26 cellular contexts compared by ENCODE assay signal in genomic region chr2:37379881-37380296, GRCh38. TPM values are rescaled to one million over a fixed set of nuclear protein-coding genes. Genes with fewer than 3 reads are reported as not detected.
DNase-seq lines count a peak whose midpoint lies in the region; TF ChIP-seq lines count a peak whose summit lies in the region.
"Had no signal": no experiment of that assay in that cellular context is flagged by ENCODE, and none has a peak within 500 bp of the region (broad histone marks: within the 10 kb centered on the region; RNA-seq: fewer than 3 reads in every experiment).

No MANE protein-coding gene starts in this region.

- no peak for TF ChIP-seq POLR2A in adrenal gland (IDR thresholded peaks at IDR 0.05)
- no peak for TF ChIP-seq POLR2A in breast epithelium (IDR thresholded peaks at IDR 0.05)

- H3K9me3 ChIP-seq in adrenal gland (replicated peaks in 1 of 3) (no peaks in the 10 kb centered on the region), breast epithelium (no peaks in the 10 kb centered on the region)
- H3K9me3 ChIP-seq: esophagus squamous epithelium, gastroesophageal sphincter, spleen had no signal

- peaks cover 0 to 7% of the 10 kb centered on the region in 2 donors for H3K4me1 ChIP-seq in adrenal gland (replicated peaks in 1 of 2)
- H3K4me1 ChIP-seq in breast epithelium, result no peaks in the 10 kb centered on the region

- H3K27me3 ChIP-seq in adrenal gland, result no peaks in the 10 kb centered on the region
- no peaks in the 10 kb centered on the region for H3K27me3 ChIP-seq in breast epithelium
- H3K27me3 ChIP-seq: esophagus squamous epithelium, gastroesophageal sphincter, spleen had no signal

- H3K36me3 ChIP-seq in adrenal gland (replicated peaks in 1 of 2) (no peaks in the 10 kb centered on the region), breast epithelium (no peaks in the 10 kb centered on the region)
- H3K36me3 ChIP-seq: esophagus squamous epithelium, gastroesophageal sphincter had no signal

- peak overlapping the region in 4 of 5 donors; percentile 22 to 75 (median 54) for H3K27ac ChIP-seq in adrenal gland
- H3K27ac ChIP-seq in breast epithelium, result no peak overlapping the region
- H3K27ac ChIP-seq: esophagus squamous epithelium, gastroesophageal sphincter, SK-N-MC had no signal

- peak; percentile 53 for DNase-seq in EL
- peak; percentile 86 for DNase-seq in M059J (ENCODE audit: low read depth)
- DNase-seq in adrenal gland, result peak; percentile 82 to 90 (median 86)
- peak; percentile 13 to 91 for DNase-seq in lung microvascular endothelial cell (ENCODE audit: low read depth in 2 of 2)
- DNase-seq in breast epithelium (ENCODE audit: low spot score in 2 of 2), result no peak
- no peak for DNase-seq in NOMO-1 (lab: John Stamatoyannopoulos, UW; ENCODE audit: unreplicated experiment in 2 of 2)
- no peak for DNase-seq in AML-193 (lab: John Stamatoyannopoulos, UW)
- no peak for DNase-seq in GM10266 (ENCODE audit: extremely low spot score)
- DNase-seq: activated CD4-positive, alpha-beta T cell treated with anti-CD3 and anti-CD28 coated beads for 36 hours; CD4-positive, alpha-beta memory T cell; DMS153; effector CD8-positive, alpha-beta T cell; esophagus squamous epithelium; HFFc6; NCI-H1417; NCI-H2081 treated with DMSO at 0.1 percent for 48 hours; NCI-H510A; NK-92 treated with Interleukin-12 subunit alpha and Interleukin-12 subunit beta, amount 100 ng/mL, for 24 hours; nucleus accumbens; RPMI8226; spleen; stimulated activated CD4-positive, alpha-beta T cell treated with anti-CD3 and anti-CD28 coated beads, Interleukin-4, amount 100 ng/mL, for 1 hour; stimulated activated naive CD4-positive, alpha-beta T cell treated with Interleukin-2 at 50 U/mL for 16 hours; T-helper 9 cell had no signal

- H3K4me3 ChIP-seq in adrenal gland (no peak overlapping the region), breast epithelium (no peak overlapping the region)
- H3K4me3 ChIP-seq: esophagus squamous epithelium, gastroesophageal sphincter, SK-N-MC, spleen had no signal

- intact Hi-C loops in adrenal gland (cut with DNase I) (no loop called here), breast epithelium (cut with DNase I; ENCODE audit: low total_unique reads) (no loop called here)

- WGBS in adrenal gland, 4 donors, result 37 to 50% (median 48%) methylated on average over 5 of the region's 5 CpGs

- TF ChIP-seq CTCF in adrenal gland (IDR thresholded peaks at IDR 0.05) (no peak), breast epithelium (IDR thresholded peaks at IDR 0.05) (no peak), GM10266 (IDR thresholded peaks at IDR 0.05; ENCODE audit: control insufficient read depth, insufficient read depth, low read depth, missing control alignments) (no peak)

RNA-seq across cellular contexts. Expression of gene QPCT, which starts 35.5 kb away (rescaled TPM):
- 62.5 and 79.6 TPM in 2 replicates for total RNA-seq in M059J (2014; rRNA removed; shearing (Covaris generic))
- 100 to 1,000 TPM in 7 of 8 donors, 10 to 100 TPM in 1; 83.1 to 554 (median 207) TPM for total RNA-seq in adrenal gland
- 100 to 1,000 TPM in 2 of 3 donors, 10 to 100 TPM in 1; 30.6 to 746 (median 180) TPM for polyA plus RNA-seq in adrenal gland
- 0.60 and 3.7 TPM in 2 replicates for total RNA-seq in lung microvascular endothelial cell
- 10 to 100 TPM in 1 of 3 donors, 1 to 10 TPM in 2; 3.7 to 12.5 (median 5.2) TPM for total RNA-seq in breast epithelium

RNA-seq across cellular contexts. Expression of gene PRKD3, which starts 55.3 kb away (rescaled TPM):
- 46.0 and 46.4 TPM in 2 replicates for total RNA-seq in M059J (2014; rRNA removed; shearing (Covaris generic))
- total RNA-seq in adrenal gland, result 100 to 1,000 TPM in 1 of 8 donors, 10 to 100 TPM in 7; 31.7 to 136 (median 56.8) TPM
- 10 to 100 TPM; 10.9 to 69.1 (median 15.3) TPM for polyA plus RNA-seq in adrenal gland
- total RNA-seq in lung microvascular endothelial cell, result 48.4 and 51.0 TPM in 2 replicates
- total RNA-seq in breast epithelium, result 10 to 100 TPM; 46.5 to 57.4 (median 56.2) TPM

Comparison
In these comparisons a context has a peak if more than half of its experiments do, and no peak if none do; other contexts are left out.
1. DNase-seq: peak in EL (single experiment), M059J (single experiment), adrenal gland (7 of 7) and lung microvascular endothelial cell (2 of 2); none in breast epithelium (0 of 2), NOMO-1 (0 of 2), AML-193 (0 of 2) and GM10266 (single experiment).
2. H3K27ac ChIP-seq: peak in adrenal gland (4 of 5); none in breast epithelium (0 of 2).